In the genomic region with DNA sequence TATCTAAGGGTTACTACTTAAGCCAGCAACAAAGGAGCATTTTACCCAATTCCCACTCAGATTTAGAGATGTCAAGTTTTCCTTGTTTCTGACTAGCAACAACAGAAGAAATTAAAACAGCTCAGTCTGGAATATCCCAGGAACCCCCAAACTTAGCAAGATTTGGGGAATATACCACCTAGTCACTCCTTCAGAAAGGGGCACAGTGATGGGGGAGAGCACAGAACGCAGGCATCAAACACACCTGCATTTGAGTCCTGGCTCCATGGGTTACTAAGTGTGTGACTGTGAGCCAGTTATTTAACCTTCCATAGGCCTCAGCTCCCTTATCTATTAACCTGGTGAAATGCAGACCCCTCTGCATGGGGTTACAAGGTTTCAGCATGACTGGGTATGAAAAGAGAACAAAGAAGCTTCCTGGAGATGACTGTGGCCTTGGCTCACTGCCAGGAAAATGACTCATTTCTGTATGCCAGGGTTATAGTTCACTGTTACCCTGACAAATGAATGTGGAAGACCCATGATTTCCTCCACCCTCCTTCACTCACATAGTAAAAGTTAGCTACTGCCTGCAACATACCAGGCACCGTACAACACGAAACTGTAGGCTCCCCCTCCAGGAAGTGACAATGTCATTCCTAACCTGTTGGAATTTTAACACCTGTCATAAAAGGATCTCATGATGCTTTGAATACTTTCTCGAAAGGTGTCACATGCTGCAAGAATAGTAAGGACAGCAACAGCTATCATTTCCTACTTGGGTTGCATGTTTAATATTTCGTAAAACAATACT, we compare ENCODE assay signal across 8 cellular contexts.
A peak's percentile ranks its signal among the peaks of the same experiment; 100 is the strongest.
DNase-seq lines count a peak whose midpoint lies in the region; ATAC-seq and TF ChIP-seq lines count a peak whose summit lies in the region.

No MANE protein-coding gene starts in this region.

- CTCF ChIA-PET in PC-9 (lab: Charles Lee), result interaction anchor here (0.6 to 1.1 kb wide), 4 partner anchors 96 to 148 kb away, joined by 3 read pairs; no protein-coding TSS in a partner anchor

- no peaks in the 10 kb centered on the region for H3K9me3 ChIP-seq in DND-41 (ENCODE audit: insufficient read depth, low read length, severe bottlenecking)
- peaks cover 11% of the 10 kb centered on the region for H3K9me3 ChIP-seq in HUES6 (ENCODE audit: control insufficient read depth, insufficient read depth, low read depth, low read length)
- 0 out of 2 replicates have a peak, but pooled peaks cover 3% of the 10 kb centered on the region for H3K9me3 ChIP-seq in PC-9 (ENCODE audit: insufficient read depth, low read depth)
- peaks cover 3% of the 10 kb centered on the region for H3K9me3 ChIP-seq in cardiac muscle cell (ENCODE audit: low read depth)
- no peaks in the 10 kb centered on the region for H3K9me3 ChIP-seq in smooth muscle cell (replicated peaks; ENCODE audit: low read depth)

- H3K9ac ChIP-seq in DND-41 (ENCODE audit: low read depth, low read length), result no peak overlapping the region
- peak overlapping the region; percentile 45 for H3K9ac ChIP-seq in HUES6 (ENCODE audit: low read length)
- H3K9ac ChIP-seq in smooth muscle cell (ENCODE audit: low read depth), result peak overlapping the region; percentile 67

- H3K36me3 ChIP-seq in DND-41 (ENCODE audit: insufficient read depth, low read length), result no peaks in the 10 kb centered on the region
- H3K36me3 ChIP-seq in HUES6 (ENCODE audit: control insufficient read depth, insufficient read depth, low read length), result no peaks in the 10 kb centered on the region
- no peaks in the 10 kb centered on the region for H3K36me3 ChIP-seq in PC-9 (ENCODE audit: low read depth)
- no peaks in the 10 kb centered on the region for H3K36me3 ChIP-seq in cardiac muscle cell
- H3K36me3 ChIP-seq in smooth muscle cell (ENCODE audit: low read depth), result no peaks in the 10 kb centered on the region

- H3K79me2 ChIP-seq in DND-41 (ENCODE audit: insufficient read depth, low read length) (no peaks in the 10 kb centered on the region), PC-9 (ENCODE audit: low read depth) (peaks cover 14% of the 10 kb centered on the region; the same call in 1 of the 2 replicates), smooth muscle cell (ENCODE audit: low read depth) (no peaks in the 10 kb centered on the region)

- TF ChIP-seq CTCF in DND-41 (IDR thresholded peaks at IDR 0.05; ENCODE audit: borderline replicate concordance, extremely low read depth, low read length, poor library complexity, severe bottlenecking) (no peak), PC-9 (conservative IDR thresholded peaks at IDR 0.05) (no peak), cardiac muscle cell (IDR thresholded peaks at IDR 0.05; ENCODE audit: low read depth, low read length) (no peak), smooth muscle cell (IDR thresholded peaks at IDR 0.05; ENCODE audit: borderline replicate concordance, insufficient read depth, poor library complexity, severe bottlenecking) (no peak)

- H2AFZ ChIP-seq in DND-41 (ENCODE audit: low read depth, low read length) (no peak overlapping the region), PC-9 (no peak overlapping the region), smooth muscle cell (ENCODE audit: low read depth) (no peak overlapping the region)

- BruUV-seq in PC-9 (replicated peaks; lab: Mats Ljungman, UMichigan), result no TSS peak

- 71% methylated on average over 5 of the region's 5 CpGs for whole genome bisulfite sequencing in smooth muscle cell (ENCODE audit: low lambda C conversion rate)

- H3K4me1 ChIP-seq in DND-41 (ENCODE audit: insufficient read depth, low read length) (peaks cover 7% of the 10 kb centered on the region), HUES6 (ENCODE audit: control insufficient read depth, insufficient read depth, low read length) (peaks cover 30% of the 10 kb centered on the region), PC-9 (replicated peaks; ENCODE audit: insufficient read depth) (peaks cover 66% of the 10 kb centered on the region), cardiac muscle cell (ENCODE audit: low read depth) (peaks cover 14% of the 10 kb centered on the region), smooth muscle cell (ENCODE audit: low read depth) (peaks cover 72% of the 10 kb centered on the region)

- ATAC-seq in DND-41 (ENCODE audit: insufficient read depth, low read depth) (peak; percentile 94), GM21723 (IDR thresholded peaks at IDR 0.05; ENCODE audit: unreplicated experiment) (peak; percentile 98)

- peak; percentile 66 for DNase-seq in DND-41
- peak; percentile 91 to 100 for DNase-seq in PC-9
- peak; percentile 34 for DNase-seq in activated T-cell treated with anti-CD3 and anti-CD28 coated beads, Interleukin-2, amount 50 U/mL, for 1 hour
- DNase-seq in cardiac muscle cell (ENCODE audit: low read depth in 1 of 2, low spot score in 1 of 2), result peak; percentile 46 to 86
- no peak for DNase-seq in smooth muscle cell (lab: John Stamatoyannopoulos, UW; ENCODE audit: unreplicated experiment)
- DNase-seq in dedifferentiated amniotic fluid mesenchymal stem cell (ENCODE audit: extremely low spot score), result no peak

- H3K4me3 ChIP-seq in DND-41 (ENCODE audit: low read depth in 1 of 2, low read length in 2 of 2), result no peak overlapping the region
- no peak overlapping the region for H3K4me3 ChIP-seq in HUES6 (ENCODE audit: low read depth, low read length)
- no peak overlapping the region for H3K4me3 ChIP-seq in PC-9
- H3K4me3 ChIP-seq in cardiac muscle cell, result no peak overlapping the region
- no peak overlapping the region for H3K4me3 ChIP-seq in smooth muscle cell

- H3K27me3 ChIP-seq in DND-41 (ENCODE audit: insufficient read depth, low read length, poor library complexity), result no peaks in the 10 kb centered on the region
- no peaks in the 10 kb centered on the region for H3K27me3 ChIP-seq in HUES6 (ENCODE audit: control insufficient read depth, insufficient read depth, low read length)
- H3K27me3 ChIP-seq in PC-9 (ENCODE audit: insufficient read depth, low read depth), result no peaks in the 10 kb centered on the region
- no peaks in the 10 kb centered on the region for H3K27me3 ChIP-seq in cardiac muscle cell
- no peaks in the 10 kb centered on the region for H3K27me3 ChIP-seq in smooth muscle cell (ENCODE audit: low read depth)

- H3K27ac ChIP-seq in DND-41 (ENCODE audit: low read length) (no peak overlapping the region), HUES6 (ENCODE audit: low read depth, low read length) (peak overlapping the region; percentile 32; the same call in 1 of the 2 replicates), PC-9 (peak overlapping the region; percentile 97), cardiac muscle cell (no peak overlapping the region), smooth muscle cell (ENCODE audit: low read depth) (peak overlapping the region; percentile 87)

- intact Hi-C loops in PC-9 (cut with micrococcal nuclease; ENCODE audit: unreplicated experiment), result loop anchor here (1.0 to 5.0 kb wide), 8 partner anchors 69 to 323 kb away; a partner anchor contains a TSS

- H3K4me2 ChIP-seq in DND-41 (ENCODE audit: insufficient read depth, low read length) (no peak overlapping the region), PC-9 (peak overlapping the region; percentile 64), smooth muscle cell (peak overlapping the region; percentile 48)

- H4K20me1 ChIP-seq in DND-41 (ENCODE audit: insufficient read depth, low read length), result no peaks in the 10 kb centered on the region
- H4K20me1 ChIP-seq in PC-9 (ENCODE audit: insufficient read depth), result no peaks in the 10 kb centered on the region
- H4K20me1 ChIP-seq in smooth muscle cell (ENCODE audit: low read depth), result no peaks in the 10 kb centered on the region

- POLR2A ChIA-PET in PC-9 (lab: Charles Lee; ENCODE audit: unreplicated experiment), result interaction anchor here (0.5 to 1.0 kb wide), 9 partner anchors 18 to 865 kb away, joined by 3 to 11 read pairs (median 5); no protein-coding TSS in a partner anchor

- H3K9me2 ChIP-seq in PC-9 (ENCODE audit: insufficient read depth), result no peaks in the 10 kb centered on the region

- H3F3A ChIP-seq in PC-9 (ENCODE audit: insufficient read depth, low read depth) (peaks cover 37% of the 10 kb centered on the region), smooth muscle cell (ENCODE audit: low read depth) (no peaks in the 10 kb centered on the region)

Comparison
In these comparisons a context has a peak if more than half of its experiments do, and no peak if none do; other contexts are left out.
1. DNase-seq: peak in DND-41 (single experiment), PC-9 (2 of 2), activated T-cell treated with anti-CD3 and anti-CD28 coated beads, Interleukin-2, amount 50 U/mL, for 1 hour (single experiment) and cardiac muscle cell (2 of 2); none in smooth muscle cell (single experiment) and dedifferentiated amniotic fluid mesenchymal stem cell (single experiment).
2. H3K27ac ChIP-seq: peak in HUES6 (single experiment), PC-9 (single experiment) and smooth muscle cell (single experiment); none in DND-41 (single experiment) and cardiac muscle cell (single experiment).